ENCODE assay signal across 9 cellular contexts in genomic region chr10:23994459-23995046, GRCh38.
DNase-seq lines count a peak whose midpoint lies in the region; ATAC-seq, FAIRE-seq and TF ChIP-seq lines count a peak whose summit lies in the region.
"Had no signal": no experiment of that assay in that cellular context is flagged by ENCODE, and none has a peak within 500 bp of the region (broad histone marks: within the 10 kb centered on the region; RNA-seq: fewer than 3 reads in every experiment).

No MANE protein-coding gene starts in this region.

- in situ Hi-C loops in ACHN (cut with HindIII; ENCODE audit: low pct_ligation_motif_present, low pct_unique_long_range_greater_than_20kb, low sequenced_read_pairs) (no loop called here), Panc1 (cut with HindIII; ENCODE audit: low pct_unique_long_range_greater_than_20kb, low sequenced_read_pairs) (no loop called here)

- BruUV-seq in Panc1 (replicated peaks; lab: Mats Ljungman, UMichigan), result no TSS peak

- H4K20me1 ChIP-seq in H1 (replicated peaks in 1 of 2; ENCODE audit: control insufficient read depth in 1 of 2, insufficient read depth in 2 of 2, low read length in 2 of 2), result no peaks in the 10 kb centered on the region

- H4K5ac ChIP-seq in H1 (ENCODE audit: insufficient read length, low read depth, low read length), result no peak overlapping the region

- TF ChIP-seq RAD21 in H1 (IDR thresholded peaks at IDR 0.05 in 1 of 2, conservative IDR thresholded peaks at IDR 0.05 in 1 of 2; ENCODE audit: low read depth in 2 of 2, low read length in 2 of 2), result peak; percentile 94

- 71% methylated on average over 6 of the region's 6 CpGs; no CpG with 5 or more reads in 1 of the 2 experiments for WGBS in H1 (ENCODE audit: extremely low coverage in 1 of 2, insufficient coverage in 1 of 2, insufficient read length in 1 of 2, insufficient replicate concordance in 2 of 2, low coverage in 1 of 2, low lambda C conversion rate in 2 of 2, missing lambda C conversion rate in 1 of 2), 2 experiments

- no peaks in the 10 kb centered on the region for H3K4me1 ChIP-seq in Panc1 (ENCODE audit: control insufficient read depth, insufficient read depth, low read length)
- no peaks in the 10 kb centered on the region for H3K4me1 ChIP-seq in H1 (replicated peaks in 1 of 4; ENCODE audit: control insufficient read depth in 3 of 4, insufficient read depth in 4 of 4, low read length in 3 of 4)
- H3K4me1 ChIP-seq in upper lobe of right lung, result no peaks in the 10 kb centered on the region

- H3K18ac ChIP-seq in H1 (ENCODE audit: extremely low read depth, low read length), result no peak overlapping the region

- TF ChIP-seq POLR2A in H1 (IDR thresholded peaks at IDR 0.05; ENCODE audit: control extremely low read depth in 1 of 2, low read depth in 2 of 2, low read length in 2 of 2), result no peak

- H2BK5ac ChIP-seq in H1 (ENCODE audit: low read depth, low read length), result no peak overlapping the region

- TF ChIP-seq CTCF in GM10266 (IDR thresholded peaks at IDR 0.05; ENCODE audit: control insufficient read depth, insufficient read depth, low read depth, missing control alignments) (peak; percentile 80), Panc1 (IDR thresholded peaks at IDR 0.05) (peak; percentile 77), H1 (IDR thresholded peaks at IDR 0.05; ENCODE audit: control extremely low read depth in 1 of 3, insufficient read depth in 1 of 3, low read depth in 1 of 3, low read length in 3 of 3) (peak; percentile 40 to 86 (median 78)), upper lobe of right lung (IDR thresholded peaks at IDR 0.05) (peak; percentile 82)

- no peaks in the 10 kb centered on the region for H3K79me2 ChIP-seq in H1 (ENCODE audit: control insufficient read depth in 1 of 2, insufficient read depth in 2 of 2, low read length in 2 of 2)

- H4K8ac ChIP-seq in H1 (ENCODE audit: extremely low read depth, insufficient read depth, low read length), result no peak overlapping the region

- no peak overlapping the region for H3K23ac ChIP-seq in H1 (ENCODE audit: insufficient read length)

- peak; percentile 99 for FAIRE-seq in H1 (lab: Jason Lieb, UNC)

- no peak overlapping the region for H2BK15ac ChIP-seq in H1 (ENCODE audit: low read length)

- H4K91ac ChIP-seq in H1 (replicated peaks; ENCODE audit: insufficient read length, low read length), result no peak overlapping the region

- no peak overlapping the region; a peak in 1 of 7 replicates for H3K9ac ChIP-seq in H1 (replicated peaks in 1 of 4; ENCODE audit: extremely low read depth in 1 of 4, low read depth in 3 of 4, low read length in 3 of 4)

- no peak overlapping the region for H3K14ac ChIP-seq in H1 (ENCODE audit: insufficient read length)

- H3K27ac ChIP-seq in Panc1 (ENCODE audit: low read length) (no peak overlapping the region), H1 (ENCODE audit: low read depth, low read length) (no peak overlapping the region), upper lobe of right lung (no peak overlapping the region)
- H3K27ac ChIP-seq: neutrophil had no signal

- H2BK20ac ChIP-seq in H1 (ENCODE audit: low read length), result no peak overlapping the region

- H3K36me3 ChIP-seq in Panc1 (ENCODE audit: control insufficient read depth, insufficient read depth, low read length) (no peaks in the 10 kb centered on the region), H1 (ENCODE audit: control insufficient read depth in 2 of 4, insufficient read depth in 4 of 4, low read length in 3 of 4) (no peaks in the 10 kb centered on the region), upper lobe of right lung (no peaks in the 10 kb centered on the region)
- H3K36me3 ChIP-seq: neutrophil had no signal

- H2AFZ ChIP-seq in H1 (ENCODE audit: low read length), result no peak overlapping the region

- no peak overlapping the region for H2BK12ac ChIP-seq in H1 (ENCODE audit: low read depth, low read length)

- TF ChIP-seq EP300 in H1 (IDR thresholded peaks at IDR 0.05; ENCODE audit: borderline replicate concordance in 1 of 2, low read depth in 2 of 2, low read length in 2 of 2), result no peak

- intact Hi-C loops in Panc1 (cut with micrococcal nuclease; ENCODE audit: unreplicated experiment), result loop anchor here (1.0 to 10.0 kb wide), 3 partner anchors 202 to 510 kb away; no protein-coding TSS in a partner anchor
- intact Hi-C loops in upper lobe of right lung (cut with DNase I), result loop anchor here (10.0 kb wide), 2 partner anchors 200 to 370 kb away; no protein-coding TSS in a partner anchor

- H2BK120ac ChIP-seq in H1 (replicated peaks; ENCODE audit: low read depth, low read length), result no peak overlapping the region

- H3K9me3 ChIP-seq in Panc1 (ENCODE audit: control insufficient read depth, insufficient read depth, low read depth, low read length) (no peaks in the 10 kb centered on the region), H1 (ENCODE audit: insufficient read depth in 2 of 2, low read depth in 1 of 2, low read length in 1 of 2) (no peaks in the 10 kb centered on the region), upper lobe of right lung (no peaks in the 10 kb centered on the region)
- H3K9me3 ChIP-seq: neutrophil had no signal

- H3K23me2 ChIP-seq in H1 (ENCODE audit: low read depth, low read length), result no peaks in the 10 kb centered on the region

- H3K4me2 ChIP-seq in H1 (ENCODE audit: insufficient read depth in 1 of 2, low read depth in 2 of 2, low read length in 2 of 2), result no peak overlapping the region

- H2AK5ac ChIP-seq in H1 (ENCODE audit: low read depth, low read length), result no peak overlapping the region

- POLR2A ChIA-PET in Panc1 (lab: Charles Lee), result no interaction called here
- POLR2A ChIA-PET in H1 (lab: Charles Lee; ENCODE audit: partially characterized antibody), result no interaction called here

- no peak overlapping the region for H3K56ac ChIP-seq in H1 (replicated peaks; ENCODE audit: insufficient read length, low read depth, low read length)

- H3K4me3 ChIP-seq in Panc1 (ENCODE audit: low read depth in 2 of 2, low read length in 2 of 2) (no peak overlapping the region), H1 (ENCODE audit: extremely low read depth in 1 of 4, insufficient read depth in 2 of 4, low read depth in 3 of 4, low read length in 4 of 4) (no peak overlapping the region), upper lobe of right lung (no peak overlapping the region)

- H3K79me1 ChIP-seq in H1 (ENCODE audit: low read depth, low read length), result no peaks in the 10 kb centered on the region

- ATAC-seq in HG03159 (IDR thresholded peaks at IDR 0.05; ENCODE audit: unreplicated experiment) (peak; percentile 82), Panc1 (no peak), upper lobe of right lung (peak; percentile 83), HG03108 (IDR thresholded peaks at IDR 0.05; ENCODE audit: unreplicated experiment) (no peak)

- CTCF ChIA-PET in Panc1 (lab: Charles Lee) (interaction anchor here (0.5 to 2.2 kb wide), 2 partner anchors 13 to 366 kb away, joined by 3 to 9 read pairs; no protein-coding TSS in a partner anchor), H1 (lab: Charles Lee; ENCODE audit: partially characterized antibody) (interaction anchor here (0.6 to 4.0 kb wide), 46 partner anchors 10 to 680 kb away, joined by 3 to 62 read pairs (median 5); no protein-coding TSS in a partner anchor)

- H3K4ac ChIP-seq in H1 (replicated peaks; ENCODE audit: insufficient read length, low read depth, low read length), result no peak overlapping the region

- peak; percentile 39 for DNase-seq in ACHN
- peak; percentile 45 for DNase-seq in GM10266 (ENCODE audit: extremely low spot score)
- DNase-seq in Panc1 (ENCODE audit: low read depth, low spot score), result peak; percentile 38
- peak; percentile 27 to 84 for DNase-seq in H1 (ENCODE audit: low read depth in 1 of 2, low spot score in 2 of 2)
- DNase-seq in lung microvascular endothelial cell (ENCODE audit: low read depth in 2 of 2), result peak; percentile 37 to 72
- DNase-seq in upper lobe of right lung, result no peak

- no peaks in the 10 kb centered on the region for H3K27me3 ChIP-seq in Panc1 (ENCODE audit: control insufficient read depth, insufficient read depth, low read length)
- H3K27me3 ChIP-seq in H1 (replicated peaks in 1 of 4; ENCODE audit: control insufficient read depth in 3 of 4, extremely low read depth in 1 of 4, insufficient read depth in 3 of 4, low read length in 3 of 4), result no peaks in the 10 kb centered on the region
- no peaks in the 10 kb centered on the region for H3K27me3 ChIP-seq in upper lobe of right lung
- H3K27me3 ChIP-seq: neutrophil had no signal

TF ChIP-seq in H1, 55 proteins besides CTCF, POLR2A, EP300 and RAD21:
- TF ChIP-seq JUN (IDR thresholded peaks at IDR 0.05; ENCODE audit: low read depth, low read length), result no peak
- TF ChIP-seq SIRT6 (IDR thresholded peaks at IDR 0.05; ENCODE audit: low read length), result no peak

Comparison
In these comparisons a context has a peak if more than half of its experiments do, and no peak if none do; other contexts are left out.
1. ATAC-seq: peak in HG03159 (single experiment) and upper lobe of right lung (single experiment); none in Panc1 (single experiment) and HG03108 (single experiment).
2. Peak in every context shown above with its lines, with median percentiles within 50 percentile points of each other: CTCF ChIP-seq.